ENCODE assay signal across 5 cellular contexts in the genomic region with DNA sequence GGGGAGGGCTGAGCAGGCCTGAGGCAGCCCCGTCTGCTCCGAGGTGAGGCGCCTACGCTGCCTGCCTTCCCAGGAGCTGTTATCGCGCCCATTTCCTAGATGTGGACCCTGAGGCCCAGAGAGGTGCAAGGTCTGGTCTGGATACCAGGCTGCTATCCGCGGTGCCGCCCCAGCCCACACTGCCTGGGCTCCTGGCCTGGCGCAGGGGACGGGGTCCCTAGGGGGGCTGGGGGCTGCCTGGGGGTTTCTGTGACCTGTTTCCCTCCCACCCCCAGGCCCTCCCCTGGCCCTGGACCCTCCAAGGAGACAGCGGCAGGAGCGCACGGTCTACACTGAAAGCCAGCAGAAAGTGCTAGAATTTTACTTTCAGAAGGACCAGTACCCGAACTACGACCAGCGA. TPM values are rescaled to one million over a fixed set of nuclear protein-coding genes. Genes with fewer than 3 reads are reported as not detected.
"Had no signal": no experiment of that assay in that cellular context is flagged by ENCODE, and none has a peak within 500 bp of the region (broad histone marks: within the 10 kb centered on the region; RNA-seq: fewer than 3 reads in every experiment).

No MANE protein-coding gene starts in this region.

RNA-seq across cellular contexts. Expression of a gene that starts 0.8 kb away (rescaled TPM):
- total RNA-seq: HT-29, HT1080, IMR-90, K562 had no signal
- polyA plus RNA-seq: IgD-negative memory B cell, IMR-90, K562 had no signal

RNA-seq across cellular contexts. Expression of a gene that starts 26.3 kb away (rescaled TPM):
- total RNA-seq: HT-29, HT1080, IMR-90 had no signal
- polyA plus RNA-seq: IgD-negative memory B cell, IMR-90 had no signal

RNA-seq across cellular contexts. Expression of a gene that starts 38.1 kb away (rescaled TPM):
- total RNA-seq: HT-29, HT1080, IMR-90, K562 had no signal
- polyA plus RNA-seq: IgD-negative memory B cell, IMR-90 had no signal

RNA-seq across cellular contexts. Expression of a gene that starts 55.5 kb away (rescaled TPM):
- total RNA-seq: HT-29, HT1080, IMR-90, K562 had no signal
- polyA plus RNA-seq: IgD-negative memory B cell, IMR-90, K562 had no signal
